Comparison of ENCODE assay signal across 1 cellular context in genomic region chr9:127862075-127863011, GRCh38.
TF ChIP-seq lines count a peak whose summit lies in the region.

No MANE protein-coding gene starts in this region.

TF ChIP-seq in K562, 482 proteins besides CTCF, POLR2A, EP300 and RAD21 (continued from another document and continues in another):
- TF ChIP-seq NR3C1 (CRISPR knock-in tag; IDR thresholded peaks at IDR 0.05) (no peak), CLOCK (CRISPR knock-in tag; IDR thresholded peaks at IDR 0.05; ENCODE audit: borderline replicate concordance) (no peak), SRF (CRISPR knock-in tag; IDR thresholded peaks at IDR 0.05) (no peak), ZNF282 (CRISPR knock-in tag; IDR thresholded peaks at IDR 0.05) (no peak), NR4A1 (CRISPR knock-in tag; IDR thresholded peaks at IDR 0.05) (0 out of 2 replicates have a peak, but pooled peaks have one; percentile 9), NR4A1 (tag; IDR thresholded peaks at IDR 0.05) (peak; percentile 93), NFYB (IDR thresholded peaks at IDR 0.05; ENCODE audit: extremely low read depth, insufficient read length) (no peak), RNF219 (CRISPR knock-in tag; IDR thresholded peaks at IDR 0.05) (no peak), ZBTB49 (CRISPR knock-in tag; IDR thresholded peaks at IDR 0.05; ENCODE audit: borderline replicate concordance) (no peak), XRCC4 (IDR thresholded peaks at IDR 0.05; ENCODE audit: extremely low read depth, insufficient read depth, insufficient read length) (no peak), ASH1L (IDR thresholded peaks at IDR 0.05; ENCODE audit: borderline replicate concordance, low read depth, partially characterized antibody) (peak; percentile 18), KLF16 (IDR thresholded peaks at IDR 0.05) (peak; percentile 42; the same call in 1 of the 2 replicates), NCOR1 (IDR thresholded peaks at IDR 0.05) (no peak), MCM2 (IDR thresholded peaks at IDR 0.05; ENCODE audit: low read depth) (no peak), ZNF586 (CRISPR knock-in tag; conservative IDR thresholded peaks at IDR 0.05) (no peak), PCBP1 (IDR thresholded peaks at IDR 0.05; ENCODE audit: low read depth, low read length, poor library complexity, severe bottlenecking) (no peak), TFAM (CRISPR knock-in tag; conservative IDR thresholded peaks at IDR 0.05) (no peak), GTF2B (IDR thresholded peaks at IDR 0.05; ENCODE audit: extremely low read depth, insufficient read length) (no peak), IRF2 (CRISPR knock-in tag; IDR thresholded peaks at IDR 0.05) (no peak), SRSF7 (optimal IDR thresholded peaks at IDR 0.05; ENCODE audit: low read depth, low read length) (no peak), ZNF232 (CRISPR knock-in tag; IDR thresholded peaks at IDR 0.05) (peak; percentile 71; the same call in 1 of the 2 replicates), XRCC3 (IDR thresholded peaks at IDR 0.05) (no peak), ZNF766 (CRISPR knock-in tag; conservative IDR thresholded peaks at IDR 0.05) (peak; percentile 88), FOS (IDR thresholded peaks at IDR 0.05; ENCODE audit: extremely low read depth, insufficient read length) (no peak), ZNF780A (CRISPR knock-in tag; IDR thresholded peaks at IDR 0.05) (no peak), TRIM24 (IDR thresholded peaks at IDR 0.05) (no peak; a peak in 1 of 4 replicates), POLR2B (IDR thresholded peaks at IDR 0.05; ENCODE audit: low read depth, partially characterized antibody) (peak; percentile 17), NELFE (IDR thresholded peaks at IDR 0.05; ENCODE audit: insufficient read depth, insufficient read length) (no peak), PHTF2 (CRISPR knock-in tag; IDR thresholded peaks at IDR 0.05) (peak; percentile 33; the same call in 1 of the 2 replicates), HDAC6 (IDR thresholded peaks at IDR 0.05; ENCODE audit: low read depth, low read length) (no peak), MBD2 (IDR thresholded peaks at IDR 0.05; ENCODE audit: borderline replicate concordance, low read depth) (peak; percentile 69), CHD2 (IDR thresholded peaks at IDR 0.05; ENCODE audit: low read depth, low read length) (no peak; the same call in 1 of the 2 replicates), IFI16 (CRISPR knock-in tag; IDR thresholded peaks at IDR 0.05) (no peak), RBBP5 (IDR thresholded peaks at IDR 0.05; ENCODE audit: borderline replicate concordance, insufficient read depth, low read length, poor library complexity, severe bottlenecking) (peak; percentile 11), HNRNPH1 (optimal IDR thresholded peaks at IDR 0.05; ENCODE audit: low read depth, low read length) (no peak), TGIF2 (CRISPR knock-in tag; IDR thresholded peaks at IDR 0.05) (no peak), ZZZ3 (IDR thresholded peaks at IDR 0.05) (no peak), ZEB2 (IDR thresholded peaks at IDR 0.05) (peak; percentile 85), BHLHE40 (IDR thresholded peaks at IDR 0.05; ENCODE audit: low read length) (peak; percentile 97), DIDO1 (tag; IDR thresholded peaks at IDR 0.05; ENCODE audit: low read depth) (no peak), ZNF518B (CRISPR knock-in tag; IDR thresholded peaks at IDR 0.05) (no peak)
- TF ChIP-seq, protein P1, sequence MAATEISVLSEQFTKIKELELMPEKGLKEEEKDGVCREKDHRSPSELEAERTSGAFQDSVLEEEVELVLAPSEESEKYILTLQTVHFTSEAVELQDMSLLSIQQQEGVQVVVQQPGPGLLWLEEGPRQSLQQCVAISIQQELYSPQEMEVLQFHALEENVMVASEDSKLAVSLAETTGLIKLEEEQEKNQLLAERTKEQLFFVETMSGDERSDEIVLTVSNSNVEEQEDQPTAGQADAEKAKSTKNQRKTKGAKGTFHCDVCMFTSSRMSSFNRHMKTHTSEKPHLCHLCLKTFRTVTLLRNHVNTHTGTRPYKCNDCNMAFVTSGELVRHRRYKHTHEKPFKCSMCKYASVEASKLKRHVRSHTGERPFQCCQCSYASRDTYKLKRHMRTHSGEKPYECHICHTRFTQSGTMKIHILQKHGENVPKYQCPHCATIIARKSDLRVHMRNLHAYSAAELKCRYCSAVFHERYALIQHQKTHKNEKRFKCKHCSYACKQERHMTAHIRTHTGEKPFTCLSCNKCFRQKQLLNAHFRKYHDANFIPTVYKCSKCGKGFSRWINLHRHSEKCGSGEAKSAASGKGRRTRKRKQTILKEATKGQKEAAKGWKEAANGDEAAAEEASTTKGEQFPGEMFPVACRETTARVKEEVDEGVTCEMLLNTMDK (IDR thresholded peaks at IDR 0.05; ENCODE audit: borderline replicate concordance, insufficient read depth, low read depth, low read length, poor library complexity, severe bottlenecking): peak; percentile 6
- TF ChIP-seq, protein P2, sequence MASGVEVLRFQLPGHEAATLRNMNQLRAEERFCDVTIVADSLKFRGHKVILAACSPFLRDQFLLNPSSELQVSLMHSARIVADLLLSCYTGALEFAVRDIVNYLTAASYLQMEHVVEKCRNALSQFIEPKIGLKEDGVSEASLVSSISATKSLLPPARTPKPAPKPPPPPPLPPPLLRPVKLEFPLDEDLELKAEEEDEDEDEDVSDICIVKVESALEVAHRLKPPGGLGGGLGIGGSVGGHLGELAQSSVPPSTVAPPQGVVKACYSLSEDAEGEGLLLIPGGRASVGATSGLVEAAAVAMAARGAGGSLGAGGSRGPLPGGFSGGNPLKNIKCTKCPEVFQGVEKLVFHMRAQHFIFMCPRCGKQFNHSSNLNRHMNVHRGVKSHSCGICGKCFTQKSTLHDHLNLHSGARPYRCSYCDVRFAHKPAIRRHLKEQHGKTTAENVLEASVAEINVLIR (CRISPR knock-in tag; IDR thresholded peaks at IDR 0.05): 0 out of 2 replicates have a peak, but pooled peaks have one; percentile 58
- TF ChIP-seq, protein P3, sequence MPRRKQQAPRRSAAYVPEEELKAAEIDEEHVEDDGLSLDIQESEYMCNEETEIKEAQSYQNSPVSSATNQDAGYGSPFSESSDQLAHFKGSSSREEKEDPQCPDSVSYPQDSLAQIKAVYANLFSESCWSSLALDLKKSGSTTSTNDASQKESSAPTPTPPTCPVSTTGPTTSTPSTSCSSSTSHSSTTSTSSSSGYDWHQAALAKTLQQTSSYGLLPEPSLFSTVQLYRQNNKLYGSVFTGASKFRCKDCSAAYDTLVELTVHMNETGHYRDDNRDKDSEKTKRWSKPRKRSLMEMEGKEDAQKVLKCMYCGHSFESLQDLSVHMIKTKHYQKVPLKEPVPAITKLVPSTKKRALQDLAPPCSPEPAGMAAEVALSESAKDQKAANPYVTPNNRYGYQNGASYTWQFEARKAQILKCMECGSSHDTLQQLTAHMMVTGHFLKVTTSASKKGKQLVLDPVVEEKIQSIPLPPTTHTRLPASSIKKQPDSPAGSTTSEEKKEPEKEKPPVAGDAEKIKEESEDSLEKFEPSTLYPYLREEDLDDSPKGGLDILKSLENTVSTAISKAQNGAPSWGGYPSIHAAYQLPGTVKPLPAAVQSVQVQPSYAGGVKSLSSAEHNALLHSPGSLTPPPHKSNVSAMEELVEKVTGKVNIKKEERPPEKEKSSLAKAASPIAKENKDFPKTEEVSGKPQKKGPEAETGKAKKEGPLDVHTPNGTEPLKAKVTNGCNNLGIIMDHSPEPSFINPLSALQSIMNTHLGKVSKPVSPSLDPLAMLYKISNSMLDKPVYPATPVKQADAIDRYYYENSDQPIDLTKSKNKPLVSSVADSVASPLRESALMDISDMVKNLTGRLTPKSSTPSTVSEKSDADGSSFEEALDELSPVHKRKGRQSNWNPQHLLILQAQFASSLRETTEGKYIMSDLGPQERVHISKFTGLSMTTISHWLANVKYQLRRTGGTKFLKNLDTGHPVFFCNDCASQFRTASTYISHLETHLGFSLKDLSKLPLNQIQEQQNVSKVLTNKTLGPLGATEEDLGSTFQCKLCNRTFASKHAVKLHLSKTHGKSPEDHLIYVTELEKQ (CRISPR knock-in tag; IDR thresholded peaks at IDR 0.05): no peak
- TF ChIP-seq, protein P4, sequence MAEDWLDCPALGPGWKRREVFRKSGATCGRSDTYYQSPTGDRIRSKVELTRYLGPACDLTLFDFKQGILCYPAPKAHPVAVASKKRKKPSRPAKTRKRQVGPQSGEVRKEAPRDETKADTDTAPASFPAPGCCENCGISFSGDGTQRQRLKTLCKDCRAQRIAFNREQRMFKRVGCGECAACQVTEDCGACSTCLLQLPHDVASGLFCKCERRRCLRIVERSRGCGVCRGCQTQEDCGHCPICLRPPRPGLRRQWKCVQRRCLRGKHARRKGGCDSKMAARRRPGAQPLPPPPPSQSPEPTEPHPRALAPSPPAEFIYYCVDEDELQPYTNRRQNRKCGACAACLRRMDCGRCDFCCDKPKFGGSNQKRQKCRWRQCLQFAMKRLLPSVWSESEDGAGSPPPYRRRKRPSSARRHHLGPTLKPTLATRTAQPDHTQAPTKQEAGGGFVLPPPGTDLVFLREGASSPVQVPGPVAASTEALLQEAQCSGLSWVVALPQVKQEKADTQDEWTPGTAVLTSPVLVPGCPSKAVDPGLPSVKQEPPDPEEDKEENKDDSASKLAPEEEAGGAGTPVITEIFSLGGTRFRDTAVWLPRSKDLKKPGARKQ (CRISPR knock-in tag; IDR thresholded peaks at IDR 0.05): no peak
